Comparison of ENCODE assay signal across 14 cellular contexts in genomic region chr1:57796609-57797008, GRCh38.
DNase-seq lines count a peak whose midpoint lies in the region; ATAC-seq lines count a peak whose summit lies in the region.
"Had no signal": no experiment of that assay in that cellular context is flagged by ENCODE, and none has a peak within 500 bp of the region (broad histone marks: within the 10 kb centered on the region; RNA-seq: fewer than 3 reads in every experiment).

No MANE protein-coding gene starts in this region.

- H3K4me3 ChIP-seq in H7 (ENCODE audit: insufficient read depth, low read depth, low read length) = no peak overlapping the region
- H3K4me3 ChIP-seq: sigmoid colon, SJSA1, upper lobe of left lung had no signal

- peak; percentile 27 for ATAC-seq in stimulated activated memory B cell treated with anti-CD40 and anti-IgM and Interleukin-4, amounts not matched to agents 10 μg/mL and 1 μg/mL and 100 μg/mL, for 72 hours
- ATAC-seq in HG03565 (IDR thresholded peaks at IDR 0.05; ENCODE audit: unreplicated experiment) = no peak

- H3K36me3 ChIP-seq in H7 (replicated peaks; ENCODE audit: control insufficient read depth, insufficient read depth, low read length) = no peaks in the 10 kb centered on the region
- H3K36me3 ChIP-seq: sigmoid colon, SJSA1, upper lobe of left lung had no signal

- no peaks in the 10 kb centered on the region for H3K4me1 Mint-ChIP-seq in stimulated activated memory B cell treated with anti-CD40 and anti-IgM and Interleukin-4, amounts not matched to agents 10 μg/mL and 1 μg/mL and 100 μg/mL, for 72 hours
- no peaks in the 10 kb centered on the region for H3K4me1 Mint-ChIP-seq in activated CD4-positive, alpha-beta memory T cell treated with anti-CD3 and anti-CD28 coated beads for 36 hours (ENCODE audit: low read depth)

- intact Hi-C loops in activated CD4-positive, alpha-beta memory T cell treated with anti-CD3 and anti-CD28 coated beads for 36 hours (cut with micrococcal nuclease) = no loop called here

- H3K27ac ChIP-seq in epithelial cell of prostate = peak overlapping the region; percentile 33
- H3K27ac ChIP-seq: C4-2B, sigmoid colon, SJSA1, upper lobe of left lung had no signal

- POLR2A ChIA-PET in activated CD4-positive, alpha-beta memory T cell treated with anti-CD3 and anti-CD28 coated beads for 36 hours (lab: Charles Lee) = no interaction called here

- CTCF ChIA-PET in activated CD4-positive, alpha-beta memory T cell treated with anti-CD3 and anti-CD28 coated beads for 36 hours (lab: Charles Lee) = no interaction called here

- no peaks in the 10 kb centered on the region for H3K9me3 Mint-ChIP-seq in stimulated activated memory B cell treated with anti-CD40 and anti-IgM and Interleukin-4, amounts not matched to agents 10 μg/mL and 1 μg/mL and 100 μg/mL, for 72 hours
- no peaks in the 10 kb centered on the region for H3K9me3 Mint-ChIP-seq in activated CD4-positive, alpha-beta memory T cell treated with anti-CD3 and anti-CD28 coated beads for 36 hours

- no peak overlapping the region for H3K27ac Mint-ChIP-seq in stimulated activated memory B cell treated with anti-CD40 and anti-IgM and Interleukin-4, amounts not matched to agents 10 μg/mL and 1 μg/mL and 100 μg/mL, for 72 hours
- H3K27ac Mint-ChIP-seq in activated CD4-positive, alpha-beta memory T cell treated with anti-CD3 and anti-CD28 coated beads for 36 hours = no peak overlapping the region
- H3K27ac Mint-ChIP-seq: activated naive CD8-positive, alpha-beta T cell; stimulated activated naive B cell treated with anti-CD40 and anti-IgM and Interleukin-4, amounts not matched to agents 10 μg/mL and 1 μg/mL and 100 μg/mL, for 72 hours had no signal

- H3K27me3 ChIP-seq in H7 (ENCODE audit: control insufficient read depth, insufficient read depth, low read length) = no peaks in the 10 kb centered on the region
- H3K27me3 ChIP-seq: sigmoid colon, SJSA1, upper lobe of left lung had no signal

- no peak overlapping the region for H3K4me3 Mint-ChIP-seq in stimulated activated memory B cell treated with anti-CD40 and anti-IgM and Interleukin-4, amounts not matched to agents 10 μg/mL and 1 μg/mL and 100 μg/mL, for 72 hours
- no peak overlapping the region for H3K4me3 Mint-ChIP-seq in activated CD4-positive, alpha-beta memory T cell treated with anti-CD3 and anti-CD28 coated beads for 36 hours
- H3K4me3 Mint-ChIP-seq: activated naive CD8-positive, alpha-beta T cell; stimulated activated naive B cell treated with anti-CD40 and anti-IgM and Interleukin-4, amounts not matched to agents 10 μg/mL and 1 μg/mL and 100 μg/mL, for 72 hours had no signal

- DNase-seq in H7 (peak; percentile 5), RPMI7951 (ENCODE audit: low read depth) (peak; percentile 11), epithelial cell of prostate (ENCODE audit: low read depth, low spot score) (peak; percentile 45)
- DNase-seq in stimulated activated CD4-positive, alpha-beta T cell treated with anti-CD3 and anti-CD28 coated beads, Interleukin-2, amount 100 ng/mL, for 48 hours = no peak
- no peak for DNase-seq in activated CD4-positive, alpha-beta memory T cell treated with anti-CD3 and anti-CD28 coated beads for 36 hours
- DNase-seq: erythroblast; sigmoid colon; stimulated activated naive B cell treated with anti-CD40 and anti-IgM and Interleukin-4, amounts not matched to agents 10 μg/mL and 1 μg/mL and 100 μg/mL, for 72 hours had no signal

- no peaks in the 10 kb centered on the region for H3K27me3 Mint-ChIP-seq in stimulated activated memory B cell treated with anti-CD40 and anti-IgM and Interleukin-4, amounts not matched to agents 10 μg/mL and 1 μg/mL and 100 μg/mL, for 72 hours
- H3K27me3 Mint-ChIP-seq in activated CD4-positive, alpha-beta memory T cell treated with anti-CD3 and anti-CD28 coated beads for 36 hours = no peaks in the 10 kb centered on the region

- H3K36me3 Mint-ChIP-seq in stimulated activated memory B cell treated with anti-CD40 and anti-IgM and Interleukin-4, amounts not matched to agents 10 μg/mL and 1 μg/mL and 100 μg/mL, for 72 hours = no peaks in the 10 kb centered on the region
- no peaks in the 10 kb centered on the region for H3K36me3 Mint-ChIP-seq in activated CD4-positive, alpha-beta memory T cell treated with anti-CD3 and anti-CD28 coated beads for 36 hours
- H3K36me3 Mint-ChIP-seq: activated naive CD8-positive, alpha-beta T cell; stimulated activated naive B cell treated with anti-CD40 and anti-IgM and Interleukin-4, amounts not matched to agents 10 μg/mL and 1 μg/mL and 100 μg/mL, for 72 hours had no signal

Comparison
In these comparisons a context has a peak if more than half of its experiments do, and no peak if none do; other contexts are left out.
1. DNase-seq: peak in H7 (single experiment), RPMI7951 (single experiment) and epithelial cell of prostate (single experiment); none in stimulated activated CD4-positive, alpha-beta T cell treated with anti-CD3 and anti-CD28 coated beads, Interleukin-2, amount 100 ng/mL, for 48 hours (0 of 2) and activated CD4-positive, alpha-beta memory T cell treated with anti-CD3 and anti-CD28 coated beads for 36 hours (single experiment).